Comparison of ENCODE assay signal across 12 cellular contexts in the genomic region with DNA sequence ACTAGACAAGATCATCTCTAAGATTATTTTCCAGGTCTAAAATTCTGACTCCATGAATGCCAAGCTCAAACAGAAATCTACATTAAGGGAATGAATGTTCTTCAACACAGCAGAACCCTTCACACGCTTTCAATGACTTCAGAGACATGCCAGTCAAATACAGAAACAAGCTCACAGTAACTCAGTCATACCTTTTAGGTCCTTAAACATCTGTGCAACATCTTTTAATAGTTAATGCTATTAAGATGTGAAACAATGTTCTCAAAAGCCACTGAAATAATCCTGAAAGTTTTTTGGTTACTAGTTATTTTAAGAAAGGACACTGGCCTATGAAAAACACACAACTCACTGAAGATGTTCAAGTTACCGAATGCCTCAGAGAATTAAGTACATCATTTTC. TPM values are rescaled to one million over a fixed set of nuclear protein-coding genes. Genes with fewer than 3 reads are reported as not detected.
DNase-seq lines count a peak whose midpoint lies in the region; ATAC-seq, FAIRE-seq and TF ChIP-seq lines count a peak whose summit lies in the region.
"Had no signal": no experiment of that assay in that cellular context is flagged by ENCODE, and none has a peak within 500 bp of the region (broad histone marks: within the 10 kb centered on the region; RNA-seq: fewer than 3 reads in every experiment).

No MANE protein-coding gene starts in this region.

- H2AFZ ChIP-seq in DND-41 (ENCODE audit: low read depth, low read length), result no peak overlapping the region

- H4K20me1 ChIP-seq in DND-41 (ENCODE audit: insufficient read depth, low read length), result 0 out of 2 replicates have a peak, but pooled peaks cover 6% of the 10 kb centered on the region

- peaks cover 16 to 44% (median 42%) of the 10 kb centered on the region in 3 donors for H3K4me1 Mint-ChIP-seq in IgD-negative memory B cell
- peaks cover 41% of the 10 kb centered on the region for H3K4me1 Mint-ChIP-seq in nephron

- in situ Hi-C loops in brain microvascular endothelial cell (cut with HindIII; ENCODE audit: low pct_ligation_motif_present, low sequenced_read_pairs), result loop anchor here (25.0 kb wide), 1 partner anchor 216 kb away; no protein-coding TSS in a partner anchor

- H3K4me3 ChIP-seq in DND-41 (ENCODE audit: low read depth in 1 of 2, low read length in 2 of 2) (no peak overlapping the region), brain microvascular endothelial cell (ENCODE audit: low read depth, low read length) (peak overlapping the region; percentile 88), kidney (ENCODE audit: low read length in 2 of 2) (peak overlapping the region in 1 of 2 donors; percentile 88), testis (no peak overlapping the region)

- peaks cover 21% of the 10 kb centered on the region for H3K27me3 ChIP-seq in DND-41 (ENCODE audit: insufficient read depth, low read length, poor library complexity)
- H3K27me3 ChIP-seq in brain microvascular endothelial cell (replicated peaks), result no peaks in the 10 kb centered on the region
- no peaks in the 10 kb centered on the region for H3K27me3 ChIP-seq in testis
- H3K27me3 ChIP-seq: cardiac muscle cell had no signal

- TF ChIP-seq POLR2A in testis (IDR thresholded peaks at IDR 0.05), result no peak

- TF ChIP-seq CTCF in DND-41 (IDR thresholded peaks at IDR 0.05; ENCODE audit: borderline replicate concordance, extremely low read depth, low read length, poor library complexity, severe bottlenecking) (no peak), brain microvascular endothelial cell (IDR thresholded peaks at IDR 0.05; ENCODE audit: low read depth, low read length, missing control alignments) (no peak), nephron (IDR thresholded peaks at IDR 0.05; ENCODE audit: unreplicated experiment in 3 of 3) (no peak), kidney (IDR thresholded peaks at IDR 0.05; ENCODE audit: borderline replicate concordance, extremely low read depth, insufficient read depth) (no peak), testis (IDR thresholded peaks at IDR 0.05) (no peak)

- H3K27me3 Mint-ChIP-seq in IgD-negative memory B cell (peaks cover 14% of the 10 kb centered on the region), nephron (ENCODE audit: low read depth) (no peaks in the 10 kb centered on the region)

- peaks cover 63% of the 10 kb centered on the region for H3K79me2 ChIP-seq in DND-41 (ENCODE audit: insufficient read depth, low read length)

- no peaks in the 10 kb centered on the region for H3K9me3 ChIP-seq in DND-41 (ENCODE audit: insufficient read depth, low read length, severe bottlenecking)
- no peaks in the 10 kb centered on the region for H3K9me3 ChIP-seq in kidney (ENCODE audit: control insufficient read depth in 1 of 2, low read length in 2 of 2)
- no peaks in the 10 kb centered on the region for H3K9me3 ChIP-seq in testis

- H3K9me3 Mint-ChIP-seq in IgD-negative memory B cell (no peaks in the 10 kb centered on the region), nephron (no peaks in the 10 kb centered on the region)

- peak overlapping the region; percentile 97; the same call in 1 of the 2 replicates for H3K4me2 ChIP-seq in DND-41 (ENCODE audit: insufficient read depth, low read length)

- ATAC-seq in DND-41 (ENCODE audit: insufficient read depth, low read depth) (no peak), GM18873 (IDR thresholded peaks at IDR 0.05; ENCODE audit: low FRiP score, unreplicated experiment) (no peak)
- ATAC-seq: activated CD4-positive, CD25-positive, alpha-beta regulatory T cell treated with anti-CD3 and anti-CD28 coated beads, Interleukin-2, amount 50 U/mL, for 24 hours had no signal

- intact Hi-C loops in kidney (cut with DNase I), result no loop called here
- intact Hi-C loops in testis (cut with DNase I; ENCODE audit: low total_unique reads), result no loop called here

- peak overlapping the region in 1 of 3 donors; percentile 34 for H3K27ac Mint-ChIP-seq in IgD-negative memory B cell
- H3K27ac Mint-ChIP-seq in nephron, result peak overlapping the region in 1 of 3 experiments; percentile 15

- DNase-seq in DND-41 (no peak), brain microvascular endothelial cell (no peak), kidney (no peak), testis (no peak), NCI-H226 (no peak)
- DNase-seq: trophoblast cell had no signal

- H3K36me3 Mint-ChIP-seq in IgD-negative memory B cell (peaks cover 3% of the 10 kb centered on the region), nephron (ENCODE audit: low read depth) (peaks cover 24% of the 10 kb centered on the region)

- H3K4me1 ChIP-seq in DND-41 (ENCODE audit: insufficient read depth, low read length), result peaks cover 47% of the 10 kb centered on the region
- peaks cover 5 to 9% of the 10 kb centered on the region in 2 donors for H3K4me1 ChIP-seq in kidney (ENCODE audit: control insufficient read depth in 1 of 2, insufficient read depth in 1 of 2, low read depth in 1 of 2, low read length in 2 of 2)
- no peaks in the 10 kb centered on the region for H3K4me1 ChIP-seq in testis

- H3K9ac ChIP-seq in DND-41 (ENCODE audit: low read depth, low read length) (no peak overlapping the region), kidney (ENCODE audit: low read length in 2 of 2) (no peak overlapping the region)
- H3K9ac ChIP-seq: KMS-11 had no signal

- FAIRE-seq in kidney (lab: Jason Lieb, UNC), result no peak

- H3K4me3 Mint-ChIP-seq in IgD-negative memory B cell, result peak overlapping the region in 3 of 4 donors; percentile 18 to 100 (median 22)
- peak overlapping the region; percentile 93 to 98 (median 96) for H3K4me3 Mint-ChIP-seq in nephron

- WGBS in testis, 2 donors, result 48 to 64% methylated on average over 2 of the region's 2 CpGs

- H3K27ac ChIP-seq in DND-41 (ENCODE audit: low read length) (no peak overlapping the region), brain microvascular endothelial cell (peak overlapping the region; percentile 96), kidney (ENCODE audit: low read depth in 2 of 2, low read length in 2 of 2) (no peak overlapping the region), testis (no peak overlapping the region)
- H3K27ac ChIP-seq: cardiac muscle cell, KMS-11 had no signal

- H3K36me3 ChIP-seq in DND-41 (ENCODE audit: insufficient read depth, low read length), result peaks cover 43% of the 10 kb centered on the region
- H3K36me3 ChIP-seq in brain microvascular endothelial cell (replicated peaks), result peaks cover 43% of the 10 kb centered on the region
- H3K36me3 ChIP-seq in kidney (ENCODE audit: control insufficient read depth in 1 of 2, insufficient read depth in 2 of 2, low read length in 2 of 2), result peaks cover 0 to 8% of the 10 kb centered on the region in 2 donors
- H3K36me3 ChIP-seq in testis (ENCODE audit: low read depth, missing control alignments), result no peaks in the 10 kb centered on the region

RNA-seq across cellular contexts. Expression of a gene that starts 2.5 kb away (rescaled TPM):
- 28.6 TPM for polyA plus RNA-seq in IgD-negative memory B cell
- total RNA-seq in kidney, result 101 TPM
- polyA plus RNA-seq in kidney (ENCODE audit: insufficient read depth, low read depth, low replicate concordance), result 19.4 TPM
- total RNA-seq in testis, result 10 to 100 TPM; 99.3 to 99.4 TPM
- 37.4 TPM for polyA plus RNA-seq in testis (ENCODE audit: insufficient read depth, low read depth, low replicate concordance)
